In the genomic region with DNA sequence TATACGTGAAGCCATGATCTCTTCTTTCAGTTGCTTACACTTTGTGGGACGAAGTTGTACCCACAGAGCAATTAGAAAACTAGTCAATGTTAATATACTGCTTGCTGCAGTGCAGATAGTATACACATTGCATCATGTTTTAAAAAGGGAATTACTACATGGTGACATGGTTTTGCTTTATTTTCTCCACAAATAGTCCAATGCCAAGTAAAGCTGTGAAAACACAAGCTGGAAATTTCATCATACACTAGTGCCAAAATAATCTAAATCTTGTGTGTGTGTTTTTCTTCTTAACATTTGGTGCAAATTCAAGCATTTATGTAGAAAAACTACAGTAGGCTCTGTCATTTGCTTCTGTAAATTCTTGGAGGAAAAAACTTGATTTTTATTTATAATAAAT, we compare ENCODE assay signal across 17 cellular contexts.
A peak's percentile ranks its signal among the peaks of the same experiment; 100 is the strongest.
DNase-seq lines count a peak whose midpoint lies in the region; TF ChIP-seq lines count a peak whose summit lies in the region.
"Had no signal": no experiment of that assay in that cellular context is flagged by ENCODE, and none has a peak within 500 bp of the region (broad histone marks: within the 10 kb centered on the region; RNA-seq: fewer than 3 reads in every experiment).

No MANE protein-coding gene starts in this region.

- H3K9me3 ChIP-seq in fibroblast of lung (ENCODE audit: control insufficient read depth, insufficient read depth, low read depth, low read length) = no peaks in the 10 kb centered on the region
- no peaks in the 10 kb centered on the region for H3K9me3 ChIP-seq in osteoblast (ENCODE audit: low read depth, low read length)

- H3K27me3 ChIP-seq in fibroblast of lung (ENCODE audit: control insufficient read depth, insufficient read depth, low read length) (no peaks in the 10 kb centered on the region), osteoblast (ENCODE audit: insufficient read depth, low read length) (no peaks in the 10 kb centered on the region)

- TF ChIP-seq CTCF in fibroblast of lung (conservative IDR thresholded peaks at IDR 0.05 in 1 of 2, IDR thresholded peaks at IDR 0.05 in 1 of 2; ENCODE audit: low read depth in 1 of 2, low read length in 2 of 2) (no peak), osteoblast (IDR thresholded peaks at IDR 0.05; ENCODE audit: extremely low read depth, low read depth, low read length) (no peak)

- H3K4me3 ChIP-seq in fibroblast of lung (replicated peaks in 1 of 4; ENCODE audit: control extremely low read depth in 1 of 4, insufficient read depth in 1 of 4, low read depth in 3 of 4, low read length in 4 of 4) = no peak overlapping the region
- no peak overlapping the region for H3K4me3 ChIP-seq in osteoblast (ENCODE audit: insufficient read depth, low read length)
- H3K4me3 ChIP-seq: GM23338 had no signal

- DNase-seq in astrocyte of the hippocampus (ENCODE audit: low read depth, low spot score) (peak; percentile 11), fibroblast of lung (ENCODE audit: low read depth in 2 of 2) (peak; percentile 4 to 69), osteoblast (ENCODE audit: insufficient read length, low spot score, missing footprints) (peak; percentile 22), EL (no peak), NCI-H510A (lab: John Stamatoyannopoulos, UW) (no peak), RPMI8226 (no peak)
- DNase-seq in stimulated activated CD4-positive, alpha-beta T cell treated with anti-CD3 and anti-CD28 coated beads, Interleukin-4, amount 100 ng/mL, for 1 hour = no peak
- DNase-seq: ACHN, AML-193, DMS 273 treated with DMSO at 0.1 percent for 48 hours, GF-D8, KG1, NCI-H2081 treated with DMSO at 0.1 percent for 48 hours, NCI-H510A treated with DMSO at 0.1 percent for 48 hours, NCI-H82, Right ventricle myocardium superior had no signal

- H3K36me3 ChIP-seq in fibroblast of lung (ENCODE audit: control insufficient read depth, insufficient read depth, low read length) (no peaks in the 10 kb centered on the region), osteoblast (ENCODE audit: insufficient read depth, low read length) (no peaks in the 10 kb centered on the region)

- H3K79me2 ChIP-seq in fibroblast of lung (ENCODE audit: control insufficient read depth, insufficient read depth, low read length) (no peaks in the 10 kb centered on the region), osteoblast (ENCODE audit: insufficient read depth, low read length) (no peaks in the 10 kb centered on the region)

- H3K4me2 ChIP-seq in fibroblast of lung (ENCODE audit: extremely low read depth, insufficient read depth, low read length) (no peak overlapping the region), osteoblast (ENCODE audit: insufficient read depth, low read length) (no peak overlapping the region)
- H3K4me2 ChIP-seq: GM23338 had no signal

- H3K9ac ChIP-seq in fibroblast of lung (ENCODE audit: insufficient read depth, low read length) = no peak overlapping the region

- H2AFZ ChIP-seq in fibroblast of lung (ENCODE audit: low read length) (no peak overlapping the region), osteoblast (ENCODE audit: low read length) (no peak overlapping the region)

- H3K4me1 ChIP-seq in fibroblast of lung (ENCODE audit: control insufficient read depth, extremely low read depth, insufficient read depth, low read length) = no peaks in the 10 kb centered on the region
- no peaks in the 10 kb centered on the region for H3K4me1 ChIP-seq in osteoblast (ENCODE audit: insufficient read depth, low read length)

- no peak overlapping the region for H3K27ac ChIP-seq in fibroblast of lung (ENCODE audit: insufficient read depth, low read length)
- H3K27ac ChIP-seq in osteoblast (ENCODE audit: low read depth, low read length) = no peak overlapping the region

- no peaks in the 10 kb centered on the region for H4K20me1 ChIP-seq in fibroblast of lung (ENCODE audit: control insufficient read depth, extremely low read depth, insufficient read depth, low read length)
- no peaks in the 10 kb centered on the region for H4K20me1 ChIP-seq in osteoblast (ENCODE audit: insufficient read depth, low read length)

Comparison
In these comparisons a context has a peak if more than half of its experiments do, and no peak if none do; other contexts are left out.
1. DNase-seq: peak in astrocyte of the hippocampus (single experiment), fibroblast of lung (2 of 2) and osteoblast (single experiment); none in EL (single experiment), NCI-H510A (single experiment), stimulated activated CD4-positive, alpha-beta T cell treated with anti-CD3 and anti-CD28 coated beads, Interleukin-4, amount 100 ng/mL, for 1 hour (single experiment) and RPMI8226 (single experiment).